10 cellular contexts compared by ENCODE assay signal in the genomic region with DNA sequence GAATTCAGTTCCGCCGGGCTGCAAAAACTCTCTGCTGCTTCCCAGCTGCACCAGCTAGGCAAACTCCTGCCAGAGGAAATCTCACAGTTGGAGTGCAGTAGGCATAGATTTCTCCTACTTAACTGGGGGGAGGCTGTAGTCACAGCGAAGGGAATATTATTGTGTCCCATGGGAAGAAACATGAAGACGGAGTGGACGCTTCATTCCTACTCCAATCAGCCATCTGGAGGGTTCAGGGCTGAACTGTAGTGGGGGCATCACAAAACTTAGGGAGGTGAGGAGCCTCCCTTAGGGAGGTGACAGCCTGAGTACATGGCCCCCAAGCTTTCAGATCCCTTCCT. TPM values are rescaled to one million over a fixed set of nuclear protein-coding genes. Genes with fewer than 3 reads are reported as not detected.
DNase-seq lines count a peak whose midpoint lies in the region; ATAC-seq and TF ChIP-seq lines count a peak whose summit lies in the region.
"Had no signal": no experiment of that assay in that cellular context is flagged by ENCODE, and none has a peak within 500 bp of the region (broad histone marks: within the 10 kb centered on the region; RNA-seq: fewer than 3 reads in every experiment).

No MANE protein-coding gene starts in this region.

- peak; percentile 75 for DNase-seq in NCI-H82 (lab: John Stamatoyannopoulos, UW)
- no peak for DNase-seq in NCI-H82 treated with DMSO at 0.1 percent for 48 hours (lab: John Stamatoyannopoulos, UW; ENCODE audit: unreplicated experiment)
- DNase-seq in SK-N-MC (ENCODE audit: low read depth, low spot score) = no peak
- no peak for DNase-seq in hepatocyte (ENCODE audit: low spot score)
- DNase-seq in stomach = no peak
- no peak for DNase-seq in activated CD4-positive, alpha-beta T cell treated with anti-CD3 and anti-CD28 coated beads for 4 hours
- no peak for DNase-seq in HPDE6-E6E7 (ENCODE audit: extremely low spot score)
- DNase-seq: effector CD8-positive, alpha-beta T cell had no signal

- intact Hi-C loops in stomach (cut with DNase I; ENCODE audit: low total_unique reads) = no loop called here

- H3K9me3 ChIP-seq in SK-N-MC (ENCODE audit: low read depth, low read length) (no peaks in the 10 kb centered on the region), hepatocyte (ENCODE audit: low read depth) (no peaks in the 10 kb centered on the region), stomach (no peaks in the 10 kb centered on the region)

- no peak overlapping the region for H3K9ac ChIP-seq in SK-N-MC (ENCODE audit: insufficient read length)

- peak overlapping the region; percentile 34 for H3K4me2 ChIP-seq in hepatocyte

- no peaks in the 10 kb centered on the region for H3K79me2 ChIP-seq in hepatocyte

- no peaks in the 10 kb centered on the region for H4K20me1 ChIP-seq in hepatocyte (ENCODE audit: insufficient read depth, poor library complexity, severe bottlenecking)

- WGBS in hepatocyte (ENCODE audit: low lambda C conversion rate, missing lambda C conversion rate) = 74% methylated on average over 5 of the region's 5 CpGs
- 77 to 88% (median 79%) methylated on average over 5 of the region's 5 CpGs for WGBS in stomach, 5 donors

- no peaks in the 10 kb centered on the region for H3K9me2 ChIP-seq in hepatocyte (replicated peaks; ENCODE audit: insufficient read depth)

- H3K27me3 ChIP-seq in hepatocyte (no peaks in the 10 kb centered on the region), stomach (peaks cover 0 to 18% (median 0%) of the 10 kb centered on the region in 3 donors)

- H3K36me3 ChIP-seq in SK-N-MC (ENCODE audit: insufficient read depth, low read length) (no peaks in the 10 kb centered on the region), hepatocyte (replicated peaks; ENCODE audit: insufficient read depth, low read depth) (no peaks in the 10 kb centered on the region), stomach (no peaks in the 10 kb centered on the region)

- TF ChIP-seq POLR2A in stomach (IDR thresholded peaks at IDR 0.05) = no peak

- peak overlapping the region; percentile 74 for H3K4me3 ChIP-seq in SK-N-MC
- no peak overlapping the region for H3K4me3 ChIP-seq in hepatocyte
- H3K4me3 ChIP-seq in stomach = no peak overlapping the region

- no peak for TF ChIP-seq EP300 in stomach (IDR thresholded peaks at IDR 0.05)

- ATAC-seq in GM18870 (IDR thresholded peaks at IDR 0.05; ENCODE audit: unreplicated experiment) = no peak
- ATAC-seq: left lobe of liver had no signal

- TF ChIP-seq CTCF in hepatocyte (IDR thresholded peaks at IDR 0.05; ENCODE audit: poor library complexity) = no peak
- no peak for TF ChIP-seq CTCF in stomach (IDR thresholded peaks at IDR 0.05)

- no peak overlapping the region for H2AFZ ChIP-seq in hepatocyte

- H3K4me1 ChIP-seq in hepatocyte (ENCODE audit: insufficient read depth) = peaks cover 45% of the 10 kb centered on the region
- H3K4me1 ChIP-seq in stomach = peaks cover 9 to 57% (median 35%) of the 10 kb centered on the region in 4 donors

- H3K27ac ChIP-seq in SK-N-MC (peak overlapping the region; percentile 90), hepatocyte (peak overlapping the region; percentile 86), stomach (peak overlapping the region in 4 of 5 donors; percentile 17 to 81 (median 48))

RNA-seq across cellular contexts. Expression of gene CYP1B1, which starts 19.7 kb away (rescaled TPM):
- total RNA-seq in hepatocyte = 23.2 and 28.9 TPM in 2 replicates
- 32.7 and 38.5 TPM in 2 replicates for polyA plus RNA-seq in hepatocyte
- 100 to 1,000 TPM in 2 of 5 donors, 10 to 100 TPM in 2, 1 to 10 TPM in 1; 7.5 to 141 (median 42.7) TPM for total RNA-seq in stomach
- 10 to 100 TPM; 13.7 to 27.3 (median 19.9) TPM for polyA plus RNA-seq in stomach
